ENCODE assay signal across 24 cellular contexts in genomic region chr9:104851521-104851920, GRCh38.
"Had no signal": no experiment of that assay in that cellular context is flagged by ENCODE, and none has a peak within 500 bp of the region (broad histone marks: within the 10 kb centered on the region; RNA-seq: fewer than 3 reads in every experiment).

No MANE protein-coding gene starts in this region.

- DNase-seq: activated CD4-positive, alpha-beta T cell treated with anti-CD3 and anti-CD28 coated beads for 36 hours; activated CD4-positive, CD25-positive, alpha-beta regulatory T cell; activated CD8-positive, alpha-beta memory T cell treated with anti-CD3 and anti-CD28 coated beads, Interleukin-2, amount 10 ng/mL, durations not matched to agents 7 days and 5 days; activated CD8-positive, alpha-beta T cell treated with anti-CD3 and anti-CD28 coated beads, Interleukin-2, amount 10 ng/mL, durations not matched to agents 7 days and 5 days; activated T-cell treated with anti-CD3 and anti-CD28 coated beads, Interleukin-2, amount 50 U/mL, for 48 hours; aorta; caudate nucleus; cortex of kidney; gastrocnemius medialis; glutamatergic neuron; left cardiac atrium; stimulated activated CD4-positive, alpha-beta T cell treated with anti-CD3 and anti-CD28 coated beads, Interleukin-12 subunit alpha, Interleukin-12 subunit beta, amount 100 ng/mL, for 4 hours; stimulated activated CD4-positive, alpha-beta T cell treated with anti-CD3 and anti-CD28 coated beads, Interleukin-4, amount 100 ng/mL, for 1 hour; thyroid gland; upper lobe of left lung had no signal

- ATAC-seq: activated CD4-positive, alpha-beta T cell treated with anti-CD3 and anti-CD28 coated beads for 36 hours; activated CD8-positive, alpha-beta memory T cell treated with anti-CD3 and anti-CD28 coated beads, Interleukin-2, amount 10 ng/mL, durations not matched to agents 7 days and 5 days; activated CD8-positive, alpha-beta T cell treated with anti-CD3 and anti-CD28 coated beads, Interleukin-2, amount 10 ng/mL, durations not matched to agents 7 days and 5 days; gastrocnemius medialis; sciatic nerve had no signal

- H3K9me3 ChIP-seq: esophagus muscularis mucosa, gastrocnemius medialis, thyroid gland, upper lobe of left lung, vagina had no signal

- H3K4me3 Mint-ChIP-seq: activated CD4-positive, alpha-beta T cell treated with anti-CD3 and anti-CD28 coated beads for 36 hours; activated CD8-positive, alpha-beta memory T cell treated with anti-CD3 and anti-CD28 coated beads, Interleukin-2, amount 10 ng/mL, durations not matched to agents 7 days and 5 days; activated CD8-positive, alpha-beta T cell treated with anti-CD3 and anti-CD28 coated beads, Interleukin-2, amount 10 ng/mL, durations not matched to agents 7 days and 5 days; activated naive CD8-positive, alpha-beta T cell; brain; nephron; stimulated activated naive CD8-positive, alpha-beta T cell treated with anti-CD3 and anti-CD28 coated beads, Interleukin-15, Interleukin-2, amounts not matched to agents 100 ng/mL and 50 ng/mL, for 24 hours had no signal

- H3K36me3 Mint-ChIP-seq: activated CD8-positive, alpha-beta memory T cell treated with anti-CD3 and anti-CD28 coated beads, Interleukin-2, amount 10 ng/mL, durations not matched to agents 7 days and 5 days had no signal

- H3K4me1 Mint-ChIP-seq: activated CD8-positive, alpha-beta memory T cell treated with anti-CD3 and anti-CD28 coated beads, Interleukin-2, amount 10 ng/mL, durations not matched to agents 7 days and 5 days; nephron had no signal

- H3K36me3 ChIP-seq: gastrocnemius medialis had no signal

- H3K27ac ChIP-seq: thyroid gland, upper lobe of left lung, vagina had no signal

- H3K4me3 ChIP-seq: esophagus muscularis mucosa, gastrocnemius medialis, skin epidermis, thyroid gland, upper lobe of left lung, vagina had no signal

- H3K27ac Mint-ChIP-seq: activated CD4-positive, alpha-beta T cell treated with anti-CD3 and anti-CD28 coated beads for 36 hours; activated CD8-positive, alpha-beta memory T cell treated with anti-CD3 and anti-CD28 coated beads, Interleukin-2, amount 10 ng/mL, durations not matched to agents 7 days and 5 days; activated CD8-positive, alpha-beta T cell treated with anti-CD3 and anti-CD28 coated beads, Interleukin-2, amount 10 ng/mL, durations not matched to agents 7 days and 5 days; activated naive CD8-positive, alpha-beta T cell; activated T-helper 2 cell treated with anti-CD3 and anti-CD28 coated beads, Interferon-gamma antibody, Interleukin-2, Interleukin-4, amounts not matched to agents 10 μg/mL and 5 μg/mL and 100 μg/mL, durations not matched to agents 14 hours and 24 hours and 36 hours; brain; nephron; stimulated activated naive CD8-positive, alpha-beta T cell treated with anti-CD3 and anti-CD28 coated beads, Interleukin-15, Interleukin-2, amounts not matched to agents 100 ng/mL and 50 ng/mL, for 24 hours had no signal

- H3K9me3 Mint-ChIP-seq: activated T-helper 2 cell treated with anti-CD3 and anti-CD28 coated beads, Interferon-gamma antibody, Interleukin-2, Interleukin-4, amounts not matched to agents 10 μg/mL and 5 μg/mL and 100 μg/mL, durations not matched to agents 14 hours and 24 hours and 36 hours; brain; nephron; stimulated activated naive CD8-positive, alpha-beta T cell treated with anti-CD3 and anti-CD28 coated beads, Interleukin-15, Interleukin-2, amounts not matched to agents 100 ng/mL and 50 ng/mL, for 24 hours had no signal

- H3K27me3 ChIP-seq: esophagus muscularis mucosa, gastrocnemius medialis, thyroid gland, upper lobe of left lung, vagina had no signal
